In the genomic region with DNA sequence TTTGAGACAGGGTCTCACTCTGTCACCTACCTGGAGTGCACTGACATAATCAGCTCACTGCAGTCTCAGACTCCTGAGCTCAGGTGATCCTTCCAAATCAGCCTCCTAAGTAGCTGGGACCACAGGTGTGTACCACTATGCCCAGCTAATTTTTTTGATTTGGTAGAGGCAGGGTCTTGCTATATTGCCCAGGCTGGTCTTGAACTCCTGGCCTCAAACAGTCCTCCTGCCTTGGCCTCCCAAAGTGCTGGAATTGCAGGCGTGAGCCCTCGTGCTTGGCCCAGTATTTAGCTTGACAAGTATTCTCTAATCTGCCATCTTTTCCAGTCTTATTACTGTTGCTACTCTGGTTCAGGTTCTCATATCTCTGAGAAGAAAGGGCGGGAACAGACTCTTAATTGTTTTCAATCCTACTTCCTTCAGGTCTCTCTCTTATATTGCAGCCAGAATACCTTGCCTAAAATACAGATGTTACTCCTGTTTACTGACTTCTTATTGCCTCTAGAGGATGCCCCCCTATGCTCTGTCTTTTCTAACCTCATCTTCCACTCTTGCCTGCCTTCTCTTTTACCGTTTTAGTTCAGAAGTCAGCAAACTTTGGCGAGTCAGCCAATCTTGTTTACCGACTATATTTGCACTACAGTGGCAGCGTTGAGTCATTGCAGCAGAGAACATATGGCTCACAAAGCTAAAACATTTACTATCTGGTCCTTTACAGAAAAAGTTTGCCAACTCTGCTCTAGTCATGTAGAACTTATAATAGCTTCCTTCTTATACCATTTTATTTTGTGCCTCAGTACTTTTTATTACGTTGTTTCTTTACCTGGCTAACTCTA, we compare ENCODE assay signal across 10 cellular contexts. TPM values are rescaled to one million over a fixed set of nuclear protein-coding genes. Genes with fewer than 3 reads are reported as not detected.
DNase-seq lines count a peak whose midpoint lies in the region; ATAC-seq, FAIRE-seq and TF ChIP-seq lines count a peak whose summit lies in the region.
"Had no signal": no experiment of that assay in that cellular context is flagged by ENCODE, and none has a peak within 500 bp of the region (broad histone marks: within the 10 kb centered on the region; RNA-seq: fewer than 3 reads in every experiment).

No MANE protein-coding gene starts in this region.

- TF ChIP-seq CTCF in PC-3 (conservative IDR thresholded peaks at IDR 0.05; ENCODE audit: low read depth, low read length) (no peak), esophagus squamous epithelium (IDR thresholded peaks at IDR 0.05) (peak in 2 of 6 experiments; percentile 29 to 37), lower lobe of right lung (IDR thresholded peaks at IDR 0.05) (no peak)

- intact Hi-C loops in PC-3 (cut with micrococcal nuclease) = loop anchor here (5.0 kb wide), 1 partner anchor 41 kb away; no protein-coding TSS in a partner anchor
- intact Hi-C loops in esophagus squamous epithelium (cut with DNase I) = no loop called here
- intact Hi-C loops in lower lobe of right lung (cut with DNase I) = no loop called here

- no TSS peak for BruUV-seq in PC-3 (replicated peaks; lab: Mats Ljungman, UMichigan)

- H3K27me3 ChIP-seq in PC-3 (ENCODE audit: low read length) (no peaks in the 10 kb centered on the region), esophagus squamous epithelium (no peaks in the 10 kb centered on the region), lower lobe of right lung (ENCODE audit: low read depth) (no peaks in the 10 kb centered on the region), HAP-1 (ENCODE audit: low read depth) (no peaks in the 10 kb centered on the region)

- H4K20me1 ChIP-seq in PC-3 (ENCODE audit: low read length) = 0 out of 2 replicates have a peak, but pooled peaks cover 7% of the 10 kb centered on the region

- H2AFZ ChIP-seq in PC-3 (ENCODE audit: low read length) = no peak overlapping the region

- H3K79me2 ChIP-seq in PC-3 (ENCODE audit: low read length) = peaks cover 44% of the 10 kb centered on the region

- WGBS in esophagus squamous epithelium, 2 donors = 62 to 76% methylated on average over 8 of the region's 8 CpGs

- H3K36me3 ChIP-seq in PC-3 (ENCODE audit: low read depth, low read length) (peaks cover 18% of the 10 kb centered on the region), esophagus squamous epithelium (peaks cover 0 to 47% (median 9%) of the 10 kb centered on the region in 3 donors), lower lobe of right lung (peaks cover 39% of the 10 kb centered on the region), HAP-1 (replicated peaks) (peaks cover 30% of the 10 kb centered on the region)

- TF ChIP-seq POLR2A in GM12891 (IDR thresholded peaks at IDR 0.05; ENCODE audit: low read depth, low read length) = no peak
- TF ChIP-seq POLR2A in esophagus squamous epithelium (IDR thresholded peaks at IDR 0.05) = no peak

- H3F3A ChIP-seq in PC-3 (ENCODE audit: low read length, unreplicated experiment) = no peaks in the 10 kb centered on the region

- ATAC-seq in PC-3 (peak; percentile 99), lower lobe of right lung (no peak)
- ATAC-seq: naive thymus-derived CD8-positive, alpha-beta T cell had no signal

- H3K4me3 ChIP-seq in PC-3 (ENCODE audit: low read length) = no peak overlapping the region
- no peak overlapping the region for H3K4me3 ChIP-seq in esophagus squamous epithelium
- no peak overlapping the region for H3K4me3 ChIP-seq in lower lobe of right lung
- H3K4me3 ChIP-seq in HAP-1 = no peak overlapping the region

- FAIRE-seq in GM12891 (lab: Jason Lieb, UNC) = peak; percentile 9

- H3K9me2 ChIP-seq in PC-3 (replicated peaks; ENCODE audit: low read length) = no peaks in the 10 kb centered on the region

- no peak overlapping the region for H3K9ac ChIP-seq in PC-3 (ENCODE audit: low read length)

- POLR2A ChIA-PET in PC-3 (lab: Charles Lee; ENCODE audit: unreplicated experiment) = interaction anchor here (0.7 to 1.0 kb wide), 2 partner anchors 19 to 121 kb away, joined by 3 to 5 read pairs; a partner anchor contains a TSS

- H3K9me3 ChIP-seq in PC-3 (ENCODE audit: low read length) (no peaks in the 10 kb centered on the region), esophagus squamous epithelium (no peaks in the 10 kb centered on the region), lower lobe of right lung (no peaks in the 10 kb centered on the region), HAP-1 (no peaks in the 10 kb centered on the region)

- peak overlapping the region; percentile 49 for H3K27ac ChIP-seq in PC-3 (ENCODE audit: low read length)
- peak overlapping the region; percentile 45 to 69 (median 46) for H3K27ac ChIP-seq in esophagus squamous epithelium
- H3K27ac ChIP-seq in lower lobe of right lung = no peak overlapping the region
- H3K27ac ChIP-seq: HL-60 had no signal

- CTCF ChIA-PET in PC-3 (lab: Charles Lee) = interaction anchor here (0.6 kb wide), 2 partner anchors 10 to 1504 kb away, joined by 4 to 7 read pairs; no protein-coding TSS in a partner anchor

- peak overlapping the region; percentile 59 for H3K4me2 ChIP-seq in PC-3 (ENCODE audit: low read length)

- DNase-seq in GM12891 (ENCODE audit: insufficient read length, low spot score) = no peak
- peak; percentile 72 for DNase-seq in PC-3
- DNase-seq in esophagus squamous epithelium (lab: John Stamatoyannopoulos, UW) = no peak
- peak; percentile 19 for DNase-seq in pons (ENCODE audit: low spot score)
- no peak for DNase-seq in GOT3 (lab: John Stamatoyannopoulos, UW)
- DNase-seq in lower lobe of right lung = no peak
- DNase-seq in HAP-1 (ENCODE audit: low spot score in 2 of 2) = no peak
- DNase-seq: naive thymus-derived CD8-positive, alpha-beta T cell; NCI-H2029 treated with DMSO at 0.1 percent for 48 hours had no signal

- peaks cover 16% of the 10 kb centered on the region for H3K4me1 ChIP-seq in PC-3 (ENCODE audit: insufficient read depth, low read length)
- peaks cover 0 to 27% (median 10%) of the 10 kb centered on the region in 3 donors for H3K4me1 ChIP-seq in esophagus squamous epithelium
- no peaks in the 10 kb centered on the region for H3K4me1 ChIP-seq in lower lobe of right lung
- H3K4me1 ChIP-seq in HAP-1 = no peaks in the 10 kb centered on the region

- in situ Hi-C loops in HAP-1 (cut with MboI; ENCODE audit: low sequenced_read_pairs) = no loop called here

TF ChIP-seq in GM12891, 5 proteins besides CTCF, POLR2A, EP300 and RAD21:
- TF ChIP-seq PAX5 (IDR thresholded peaks at IDR 0.05; ENCODE audit: insufficient read depth, low read length, severe bottlenecking) = no peak
- TF ChIP-seq SPI1 (IDR thresholded peaks at IDR 0.05; ENCODE audit: low read depth, low read length) = no peak
- TF ChIP-seq TAF1 (IDR thresholded peaks at IDR 0.05; ENCODE audit: low read depth, low read length) = no peak
- TF ChIP-seq POU2F2 (IDR thresholded peaks at IDR 0.05; ENCODE audit: low read depth, low read length) = no peak
- no peak for TF ChIP-seq POLR2AphosphoS5 (IDR thresholded peaks at IDR 0.05; ENCODE audit: low read depth, low read length)

RNA-seq across cellular contexts. Expression of a gene that starts 19.0 kb away (rescaled TPM):
- 31.5 TPM for polyA plus RNA-seq in GM12891 (2012; ENCODE audit: low read depth, missing spikeins)
- total RNA-seq in PC-3 (2014; rRNA removed) = 16.7 and 23.0 TPM in 2 replicates
- 10 to 100 TPM; 12.9 to 34.5 (median 28.4) TPM for total RNA-seq in esophagus squamous epithelium
- 25.8 TPM for total RNA-seq in lower lobe of right lung

Comparison
In these comparisons a context has a peak if more than half of its experiments do, and no peak if none do; other contexts are left out.
1. DNase-seq: peak in PC-3 (single experiment) and pons (single experiment); none in GM12891 (single experiment), esophagus squamous epithelium (single experiment), GOT3 (single experiment), lower lobe of right lung (single experiment) and HAP-1 (0 of 2).